In genomic region chr3:126529585-126530170, GRCh38 we compare ENCODE assay signal across 22 cellular contexts. TPM values are rescaled to one million over a fixed set of nuclear protein-coding genes. Genes with fewer than 3 reads are reported as not detected.
DNase-seq lines count a peak whose midpoint lies in the region; ATAC-seq and TF ChIP-seq lines count a peak whose summit lies in the region.
"Had no signal": no experiment of that assay in that cellular context is flagged by ENCODE, and none has a peak within 500 bp of the region (broad histone marks: within the 10 kb centered on the region; RNA-seq: fewer than 3 reads in every experiment).

No MANE protein-coding gene starts in this region.

- H3K27ac Mint-ChIP-seq in natural killer cell treated with Interleukin-12 subunit alpha and Interleukin-12 subunit beta and Interleukin-15 and Interleukin-18, amount 100 ng/mL, for 72 hours: peak overlapping the region; percentile 59 to 77
- H3K27ac Mint-ChIP-seq in natural killer cell: peak overlapping the region in 1 of 2 donors; percentile 9

- H3K27ac ChIP-seq in left lung (peak overlapping the region; percentile 2 to 86), aorta (ENCODE audit: low read depth in 1 of 2, low read length in 2 of 2) (no peak overlapping the region)

- no peak overlapping the region for H3K4me3 ChIP-seq in left lung
- H3K4me3 ChIP-seq in aorta (ENCODE audit: low read length in 2 of 2): no peak overlapping the region
- H3K4me3 ChIP-seq: Peyer's patch had no signal

- 80 to 82% methylated on average over 7 of the region's 7 CpGs for WGBS in aorta, 2 donors

- H3K9me3 ChIP-seq in left lung (no peaks in the 10 kb centered on the region), aorta (ENCODE audit: control insufficient read depth, low read length) (no peaks in the 10 kb centered on the region)
- H3K9me3 ChIP-seq: Peyer's patch had no signal

- no peak for DNase-seq in natural killer cell treated with Interleukin-12 subunit alpha and Interleukin-12 subunit beta and Interleukin-15 and Interleukin-18, amount 100 ng/mL, for 72 hours (ENCODE audit: low spot score)
- DNase-seq in natural killer cell (no peak), RPMI7951 (ENCODE audit: low read depth) (peak; percentile 36), left lung (no peak), aorta (peak; percentile 37 to 49), NCI-H187 (lab: John Stamatoyannopoulos, UW) (no peak), HuH-7.5 (ENCODE audit: low spot score) (no peak)
- DNase-seq: activated CD4-positive, alpha-beta T cell treated with anti-CD3 and anti-CD28 coated beads, Interleukin-2, amount 50 U/mL, for 1 hour; activated naive CD4-positive, alpha-beta T cell treated with anti-CD3 and anti-CD28 coated beads, Interleukin-2, amount 50 U/mL, for 16 hours; activated T-cell treated with anti-CD3 and anti-CD28 coated beads, Interleukin-2, amount 50 U/mL, for 1 hour; cortex of kidney; foreskin melanocyte; H7; NCI-H1105 treated with DMSO at 0.1 percent for 48 hours; NCI-H82; SW 1271 had no signal

- peaks cover 5 to 12% of the 10 kb centered on the region in 2 donors for H3K27me3 Mint-ChIP-seq in natural killer cell treated with Interleukin-12 subunit alpha and Interleukin-12 subunit beta and Interleukin-15 and Interleukin-18, amount 100 ng/mL, for 72 hours
- peaks cover 10 to 18% of the 10 kb centered on the region in 2 donors for H3K27me3 Mint-ChIP-seq in natural killer cell (ENCODE audit: low read depth in 2 of 2)

- intact Hi-C loops in natural killer cell (cut with micrococcal nuclease) (loop anchor here (10.0 kb wide), 1 partner anchor 925 kb away; no protein-coding TSS in a partner anchor), left lung (cut with DNase I) (no loop called here), aorta (cut with DNase I) (loop anchor here in 1 of 2 donors (10.0 kb wide), 1 partner anchor 1015 kb away; no protein-coding TSS in a partner anchor)

- H3K9me3 Mint-ChIP-seq in natural killer cell treated with Interleukin-12 subunit alpha and Interleukin-12 subunit beta and Interleukin-15 and Interleukin-18, amount 100 ng/mL, for 72 hours: no peaks in the 10 kb centered on the region
- no peaks in the 10 kb centered on the region for H3K9me3 Mint-ChIP-seq in natural killer cell
- H3K9me3 Mint-ChIP-seq: brain had no signal

- peaks cover 0 to 42% of the 10 kb centered on the region in 2 donors for H3K4me1 ChIP-seq in left lung
- H3K4me1 ChIP-seq in aorta (ENCODE audit: control insufficient read depth in 1 of 2, insufficient read depth in 2 of 2, low read length in 2 of 2): no peaks in the 10 kb centered on the region

- TF ChIP-seq CTCF in natural killer cell (IDR thresholded peaks at IDR 0.05) (no peak), left lung (IDR thresholded peaks at IDR 0.05) (no peak)

- ATAC-seq in natural killer cell treated with Interleukin-12 subunit alpha and Interleukin-12 subunit beta and Interleukin-15 and Interleukin-18, amount 100 ng/mL, for 72 hours: no peak
- ATAC-seq in natural killer cell: no peak
- ATAC-seq in left lung: no peak
- peak; percentile 17 for ATAC-seq in aorta (ENCODE audit: low FRiP score)
- no peak for ATAC-seq in GM19455 (IDR thresholded peaks at IDR 0.05; ENCODE audit: unreplicated experiment)

- peaks cover 18 to 22% of the 10 kb centered on the region in 2 donors for H3K4me1 Mint-ChIP-seq in natural killer cell treated with Interleukin-12 subunit alpha and Interleukin-12 subunit beta and Interleukin-15 and Interleukin-18, amount 100 ng/mL, for 72 hours (ENCODE audit: low read depth in 2 of 2)
- H3K4me1 Mint-ChIP-seq in natural killer cell: peaks cover 0 to 10% of the 10 kb centered on the region in 2 donors
- H3K4me1 Mint-ChIP-seq: brain had no signal

- H3K36me3 ChIP-seq in left lung (no peaks in the 10 kb centered on the region), aorta (ENCODE audit: control insufficient read depth in 1 of 2, insufficient read depth in 2 of 2, low read length in 1 of 2) (no peaks in the 10 kb centered on the region)
- H3K36me3 ChIP-seq: Peyer's patch had no signal

- peak overlapping the region; percentile 32 for H3K4me3 Mint-ChIP-seq in natural killer cell treated with Interleukin-12 subunit alpha and Interleukin-12 subunit beta and Interleukin-15 and Interleukin-18, amount 100 ng/mL, for 72 hours
- no peak overlapping the region for H3K4me3 Mint-ChIP-seq in natural killer cell
- H3K4me3 Mint-ChIP-seq: brain had no signal

- no peaks in the 10 kb centered on the region for H3K36me3 Mint-ChIP-seq in natural killer cell treated with Interleukin-12 subunit alpha and Interleukin-12 subunit beta and Interleukin-15 and Interleukin-18, amount 100 ng/mL, for 72 hours
- no peaks in the 10 kb centered on the region for H3K36me3 Mint-ChIP-seq in natural killer cell
- H3K36me3 Mint-ChIP-seq: brain had no signal

- H3K27me3 ChIP-seq in left lung: peaks cover 0 to 26% of the 10 kb centered on the region in 2 donors
- no peaks in the 10 kb centered on the region for H3K27me3 ChIP-seq in aorta (ENCODE audit: control insufficient read depth in 1 of 2, insufficient read depth in 2 of 2, low read length in 1 of 2)
- H3K27me3 ChIP-seq: Peyer's patch had no signal

RNA-seq across cellular contexts. Expression of gene CHST13, which starts 5.7 kb away (rescaled TPM):
- total RNA-seq in natural killer cell treated with Interleukin-12 subunit alpha and Interleukin-12 subunit beta and Interleukin-15 and Interleukin-18, amount 100 ng/mL, for 72 hours: under 1 TPM in 1 of 2 donors, not detected in 1; 0.98 TPM
- total RNA-seq in natural killer cell (under 1 TPM in 2 of 3 donors, not detected in 1; 0.19 to 0.20 TPM), left lung (1 to 10 TPM in 1 of 2 donors, under 1 TPM in 1; 0.61 to 3.0 TPM), aorta (under 1 TPM; 0.33 to 0.55 TPM)
- not detected in 2 replicates for total RNA-seq in RPMI7951 (2014; rRNA removed; shearing (Covaris generic))
- polyA plus RNA-seq in aorta: not detected

RNA-seq across cellular contexts. Expression of gene UROC1, which starts 12.1 kb away (rescaled TPM):
- total RNA-seq in natural killer cell treated with Interleukin-12 subunit alpha and Interleukin-12 subunit beta and Interleukin-15 and Interleukin-18, amount 100 ng/mL, for 72 hours: not detected
- total RNA-seq in natural killer cell (not detected), left lung (not detected), aorta (not detected)
- total RNA-seq in RPMI7951 (2014; rRNA removed; shearing (Covaris generic)): not detected in 2 replicates
- not detected for polyA plus RNA-seq in aorta
- total RNA-seq: H7, left colon, omental fat pad, Peyer's patch had no signal

RNA-seq across cellular contexts. Expression of gene C3orf22, which starts 29.1 kb away (rescaled TPM):
- total RNA-seq in natural killer cell treated with Interleukin-12 subunit alpha and Interleukin-12 subunit beta and Interleukin-15 and Interleukin-18, amount 100 ng/mL, for 72 hours: not detected
- total RNA-seq in natural killer cell (not detected), left lung (not detected), aorta (not detected)
- not detected in 2 replicates for total RNA-seq in RPMI7951 (2014; rRNA removed; shearing (Covaris generic))
- polyA plus RNA-seq in aorta: not detected
- total RNA-seq: H7, left colon, mucosa of gallbladder, omental fat pad, Peyer's patch had no signal

RNA-seq across cellular contexts. Expression of gene ZXDC, which starts 54.0 kb away (rescaled TPM):
- 10 to 100 TPM; 34.3 to 49.2 TPM for total RNA-seq in natural killer cell treated with Interleukin-12 subunit alpha and Interleukin-12 subunit beta and Interleukin-15 and Interleukin-18, amount 100 ng/mL, for 72 hours
- total RNA-seq in natural killer cell: 10 to 100 TPM; 56.1 to 70.2 (median 68.4) TPM
- 10.7 and 12.4 TPM in 2 replicates for total RNA-seq in RPMI7951 (2014; rRNA removed; shearing (Covaris generic))
- 10 to 100 TPM; 30.1 to 36.2 TPM for total RNA-seq in left lung
- 10 to 100 TPM; 35.7 to 37.5 TPM for total RNA-seq in aorta
- polyA plus RNA-seq in aorta: 10 to 100 TPM in 1 of 2 donors, 1 to 10 TPM in 1; 4.4 to 15.9 TPM

Comparison
In these comparisons a context has a peak if more than half of its experiments do, and no peak if none do; other contexts are left out.
1. DNase-seq: peak in RPMI7951 (single experiment) and aorta (2 of 2); none in natural killer cell treated with Interleukin-12 subunit alpha and Interleukin-12 subunit beta and Interleukin-15 and Interleukin-18, amount 100 ng/mL, for 72 hours (single experiment), natural killer cell (single experiment), left lung (0 of 2), NCI-H187 (0 of 2) and HuH-7.5 (single experiment).
2. H3K27ac ChIP-seq: peak in left lung (2 of 2); none in aorta (0 of 2).